Comparison of ENCODE assay signal across 10 cellular contexts in genomic region chr6:137810554-137811120, GRCh38. TPM values are rescaled to one million over a fixed set of nuclear protein-coding genes. Genes with fewer than 3 reads are reported as not detected.
A peak's percentile ranks its signal among the peaks of the same experiment; 100 is the strongest.
DNase-seq lines count a peak whose midpoint lies in the region; ATAC-seq and TF ChIP-seq lines count a peak whose summit lies in the region.
"Had no signal": no experiment of that assay in that cellular context is flagged by ENCODE, and none has a peak within 500 bp of the region (broad histone marks: within the 10 kb centered on the region; RNA-seq: fewer than 3 reads in every experiment).

No MANE protein-coding gene starts in this region.

- POLR2A ChIA-PET in PC-9 (lab: Charles Lee; ENCODE audit: unreplicated experiment), result interaction anchor here (0.7 kb wide), 1 partner anchor 767 kb away, joined by 3 read pairs; no protein-coding TSS in a partner anchor

- intact Hi-C loops in activated CD4-positive, alpha-beta T cell treated with anti-CD3 and anti-CD28 coated beads, Interleukin-2, amount 10 ng/mL, durations not matched to agents 24 days and 14 days (cut with micrococcal nuclease), result loop anchor here (1.0 kb wide), 5 partner anchors 9 to 56 kb away; no protein-coding TSS in a partner anchor
- intact Hi-C loops in PC-9 (cut with micrococcal nuclease; ENCODE audit: unreplicated experiment), result loop anchor here (5.0 kb wide), 1 partner anchor 48 kb away; no protein-coding TSS in a partner anchor

- H3F3A ChIP-seq in PC-9 (ENCODE audit: insufficient read depth, low read depth), result peaks cover 18% of the 10 kb centered on the region; the same call in 1 of the 2 replicates

- peak overlapping the region; percentile 66; the same call in 1 of the 2 replicates for H2AFZ ChIP-seq in PC-9
- H2AFZ ChIP-seq: parathyroid adenoma had no signal

- H3K27ac Mint-ChIP-seq in activated CD4-positive, alpha-beta T cell treated with anti-CD3 and anti-CD28 coated beads, Interleukin-2, amount 10 ng/mL, durations not matched to agents 24 days and 14 days, result peak overlapping the region; percentile 55
- H3K27ac Mint-ChIP-seq in central memory CD8-positive, alpha-beta T cell (ENCODE audit: low read depth), result peak overlapping the region; percentile 96
- peak overlapping the region; percentile 90 to 95 for H3K27ac Mint-ChIP-seq in stimulated activated naive CD8-positive, alpha-beta T cell treated with anti-CD3 and anti-CD28 coated beads, Interleukin-15, amount 100 ng/mL, for 72 hours

- no peaks in the 10 kb centered on the region for H3K79me2 ChIP-seq in PC-9 (ENCODE audit: low read depth)
- H3K79me2 ChIP-seq: parathyroid adenoma had no signal

- CTCF ChIA-PET in PC-9 (lab: Charles Lee), result interaction anchor here (0.6 kb wide), 1 partner anchor 54 kb away, joined by 4 read pairs; no protein-coding TSS in a partner anchor

- ATAC-seq in central memory CD8-positive, alpha-beta T cell (replicated peaks; ENCODE audit: extremely low read depth, poor library complexity, severe bottlenecking), result no peak
- ATAC-seq in stimulated activated naive CD8-positive, alpha-beta T cell treated with anti-CD3 and anti-CD28 coated beads, Interleukin-15, amount 100 ng/mL, for 72 hours, result no peak
- ATAC-seq in HG02588 (IDR thresholded peaks at IDR 0.05; ENCODE audit: unreplicated experiment), result no peak
- no peak for ATAC-seq in HG03521 (IDR thresholded peaks at IDR 0.05; ENCODE audit: unreplicated experiment)

- no peak overlapping the region for H3K4me3 ChIP-seq in PC-9

- H4K20me1 ChIP-seq in PC-9 (ENCODE audit: insufficient read depth), result no peaks in the 10 kb centered on the region

- TF ChIP-seq CTCF in PC-9 (conservative IDR thresholded peaks at IDR 0.05), result no peak

- H3K4me2 ChIP-seq in PC-9, result peak overlapping the region; percentile 75

- H3K9me3 Mint-ChIP-seq in activated CD4-positive, alpha-beta T cell treated with anti-CD3 and anti-CD28 coated beads, Interleukin-2, amount 10 ng/mL, durations not matched to agents 24 days and 14 days, result peaks cover 10% of the 10 kb centered on the region
- peaks cover 5% of the 10 kb centered on the region for H3K9me3 Mint-ChIP-seq in central memory CD8-positive, alpha-beta T cell
- peaks cover 6 to 8% of the 10 kb centered on the region in 2 donors for H3K9me3 Mint-ChIP-seq in stimulated activated naive CD8-positive, alpha-beta T cell treated with anti-CD3 and anti-CD28 coated beads, Interleukin-15, amount 100 ng/mL, for 72 hours

- BruUV-seq in PC-9 (replicated peaks; lab: Mats Ljungman, UMichigan), result no TSS peak

- H3K36me3 Mint-ChIP-seq in activated CD4-positive, alpha-beta T cell treated with anti-CD3 and anti-CD28 coated beads, Interleukin-2, amount 10 ng/mL, durations not matched to agents 24 days and 14 days (ENCODE audit: low read depth), result peaks cover 4% of the 10 kb centered on the region
- H3K36me3 Mint-ChIP-seq in central memory CD8-positive, alpha-beta T cell (ENCODE audit: insufficient read depth), result peaks cover 2% of the 10 kb centered on the region

- H3K27me3 Mint-ChIP-seq in activated CD4-positive, alpha-beta T cell treated with anti-CD3 and anti-CD28 coated beads, Interleukin-2, amount 10 ng/mL, durations not matched to agents 24 days and 14 days, result no peaks in the 10 kb centered on the region
- H3K27me3 Mint-ChIP-seq in central memory CD8-positive, alpha-beta T cell, result no peaks in the 10 kb centered on the region
- H3K27me3 Mint-ChIP-seq in stimulated activated naive CD8-positive, alpha-beta T cell treated with anti-CD3 and anti-CD28 coated beads, Interleukin-15, amount 100 ng/mL, for 72 hours, result no peaks in the 10 kb centered on the region

- peak overlapping the region; percentile 69 for H3K27ac ChIP-seq in PC-9
- H3K27ac ChIP-seq: parathyroid adenoma had no signal

- H3K36me3 ChIP-seq in PC-9 (ENCODE audit: low read depth), result no peaks in the 10 kb centered on the region

- H3K27me3 ChIP-seq in PC-9 (ENCODE audit: insufficient read depth, low read depth), result no peaks in the 10 kb centered on the region

- H3K4me3 Mint-ChIP-seq in activated CD4-positive, alpha-beta T cell treated with anti-CD3 and anti-CD28 coated beads, Interleukin-2, amount 10 ng/mL, durations not matched to agents 24 days and 14 days, result peak overlapping the region; percentile 2
- peak overlapping the region; percentile 38 for H3K4me3 Mint-ChIP-seq in central memory CD8-positive, alpha-beta T cell
- peak overlapping the region; percentile 56 to 78 for H3K4me3 Mint-ChIP-seq in stimulated activated naive CD8-positive, alpha-beta T cell treated with anti-CD3 and anti-CD28 coated beads, Interleukin-15, amount 100 ng/mL, for 72 hours

- H3K9me3 ChIP-seq in PC-9 (ENCODE audit: insufficient read depth, low read depth), result no peaks in the 10 kb centered on the region

- peaks cover 44% of the 10 kb centered on the region for H3K4me1 ChIP-seq in PC-9 (replicated peaks; ENCODE audit: insufficient read depth)
- H3K4me1 ChIP-seq: parathyroid adenoma had no signal

- H3K4me1 Mint-ChIP-seq in activated CD4-positive, alpha-beta T cell treated with anti-CD3 and anti-CD28 coated beads, Interleukin-2, amount 10 ng/mL, durations not matched to agents 24 days and 14 days, result peaks cover 48% of the 10 kb centered on the region
- peaks cover 31% of the 10 kb centered on the region for H3K4me1 Mint-ChIP-seq in central memory CD8-positive, alpha-beta T cell
- peaks cover 70% of the 10 kb centered on the region for H3K4me1 Mint-ChIP-seq in stimulated activated naive CD8-positive, alpha-beta T cell treated with anti-CD3 and anti-CD28 coated beads, Interleukin-15, amount 100 ng/mL, for 72 hours

- DNase-seq in activated CD4-positive, alpha-beta T cell treated with anti-CD3 and anti-CD28 coated beads, Interleukin-2, amount 10 ng/mL, durations not matched to agents 24 days and 14 days, result no peak
- DNase-seq in activated CD4-positive, alpha-beta T cell treated with anti-CD3 and anti-CD28 coated beads for 48 hours, result no peak
- DNase-seq in PC-9, result no peak
- DNase-seq in central memory CD8-positive, alpha-beta T cell (ENCODE audit: low spot score in 2 of 2), result no peak
- no peak for DNase-seq in stimulated activated naive CD8-positive, alpha-beta T cell treated with anti-CD3 and anti-CD28 coated beads, Interleukin-15, amount 100 ng/mL, for 72 hours
- DNase-seq in hypothalamus (lab: John Stamatoyannopoulos, UW), result no peak
- DNase-seq: H7 had no signal

- no peaks in the 10 kb centered on the region for H3K9me2 ChIP-seq in PC-9 (ENCODE audit: insufficient read depth)

RNA-seq across cellular contexts. Expression of gene TNFAIP3, which starts 56.4 kb away (rescaled TPM):
- total RNA-seq in activated CD4-positive, alpha-beta T cell treated with anti-CD3 and anti-CD28 coated beads, Interleukin-2, amount 10 ng/mL, durations not matched to agents 24 days and 14 days, result 249 and 254 TPM in 2 replicates
- total RNA-seq in PC-9 (2021), result 7.2 and 7.8 TPM in 2 replicates

Comparison
In these comparisons a context has a peak if more than half of its experiments do, and no peak if none do; other contexts are left out.
1. H3K4me3 Mint-ChIP-seq: peak in every context shown above with its lines; median percentile 67 in stimulated activated naive CD8-positive, alpha-beta T cell treated with anti-CD3 and anti-CD28 coated beads, Interleukin-15, amount 100 ng/mL, for 72 hours; 38 in central memory CD8-positive, alpha-beta T cell; 2 in activated CD4-positive, alpha-beta T cell treated with anti-CD3 and anti-CD28 coated beads, Interleukin-2, amount 10 ng/mL, durations not matched to agents 24 days and 14 days.
2. RNA of gene TNFAIP3, which starts 56.4 kb away (total RNA-seq): 249 to 254 TPM in activated CD4-positive, alpha-beta T cell treated with anti-CD3 and anti-CD28 coated beads, Interleukin-2, amount 10 ng/mL, durations not matched to agents 24 days and 14 days; 7.2 to 7.8 TPM in PC-9; every median in the first group is over 10 times any median in the second.
3. Peak in every context shown above with its lines, with median percentiles within 50 percentile points of each other: H3K27ac Mint-ChIP-seq.